In genomic region chr10:128557149-128557548, GRCh38 we compare ENCODE assay signal across 21 cellular contexts.
A peak's percentile ranks its signal among the peaks of the same experiment; 100 is the strongest.
DNase-seq lines count a peak whose midpoint lies in the region; ATAC-seq, FAIRE-seq and TF ChIP-seq lines count a peak whose summit lies in the region.
"Had no signal": no experiment of that assay in that cellular context is flagged by ENCODE, and none has a peak within 500 bp of the region (broad histone marks: within the 10 kb centered on the region; RNA-seq: fewer than 3 reads in every experiment).

No MANE protein-coding gene starts in this region.

- H3K27me3 ChIP-seq in MM.1S (replicated peaks; ENCODE audit: insufficient read depth, low read length) (no peaks in the 10 kb centered on the region), H1 (replicated peaks in 1 of 4; ENCODE audit: control insufficient read depth in 3 of 4, extremely low read depth in 1 of 4, insufficient read depth in 3 of 4, low read length in 3 of 4) (no peaks in the 10 kb centered on the region), H7 (ENCODE audit: control insufficient read depth, insufficient read depth, low read length) (no peaks in the 10 kb centered on the region)
- H3K27me3 ChIP-seq: BLaER1 had no signal

- no peaks in the 10 kb centered on the region; the same call in 1 of the 2 replicates for H3K23me2 ChIP-seq in H1 (ENCODE audit: low read depth, low read length)

- H2BK120ac ChIP-seq in H1 (replicated peaks; ENCODE audit: low read depth, low read length), result no peak overlapping the region

- H3K23ac ChIP-seq in H1 (ENCODE audit: insufficient read length), result no peak overlapping the region

- H3K9me3 ChIP-seq in MM.1S (replicated peaks; ENCODE audit: insufficient read depth, low read length) (no peaks in the 10 kb centered on the region), H1 (ENCODE audit: insufficient read depth in 2 of 2, low read depth in 1 of 2, low read length in 1 of 2) (peaks cover 11 to 21% of the 10 kb centered on the region in 2 experiments)
- H3K9me3 ChIP-seq: A549 had no signal

- H4K91ac ChIP-seq in H1 (replicated peaks; ENCODE audit: insufficient read length, low read length), result no peak overlapping the region

- POLR2A ChIA-PET in H1 (lab: Charles Lee; ENCODE audit: partially characterized antibody), result no interaction called here

- no peak overlapping the region for H3K56ac ChIP-seq in H1 (replicated peaks; ENCODE audit: insufficient read length, low read depth, low read length)

- H3K9me2 ChIP-seq in MM.1S (replicated peaks; ENCODE audit: insufficient read depth, low read length), result no peaks in the 10 kb centered on the region

- peak in 1 of 2 experiments; percentile 22; a peak in 1 of 4 replicates for TF ChIP-seq RAD21 in H1 (IDR thresholded peaks at IDR 0.05 in 1 of 2, conservative IDR thresholded peaks at IDR 0.05 in 1 of 2; ENCODE audit: low read depth in 2 of 2, low read length in 2 of 2)

- no peak overlapping the region for H3K9ac ChIP-seq in MM.1S (ENCODE audit: low read length)
- H3K9ac ChIP-seq in H1 (replicated peaks in 1 of 4; ENCODE audit: extremely low read depth in 1 of 4, low read depth in 3 of 4, low read length in 3 of 4), result no peak overlapping the region
- H3K9ac ChIP-seq: BLaER1 had no signal

- no peak overlapping the region for H3K4ac ChIP-seq in H1 (replicated peaks; ENCODE audit: insufficient read length, low read depth, low read length)

- H3K27me3 Mint-ChIP-seq in neural crest cell (ENCODE audit: low read depth), result no peaks in the 10 kb centered on the region
- H3K27me3 Mint-ChIP-seq: CD4-positive, alpha-beta memory T cell had no signal

- H2BK5ac ChIP-seq in H1 (ENCODE audit: low read depth, low read length), result no peak overlapping the region

- H2BK12ac ChIP-seq in H1 (ENCODE audit: low read depth, low read length), result no peak overlapping the region

- H3K4me2 ChIP-seq in MM.1S (ENCODE audit: low read depth, low read length) (peak overlapping the region; percentile 46; the same call in 1 of the 2 replicates), H1 (ENCODE audit: insufficient read depth in 1 of 2, low read depth in 2 of 2, low read length in 2 of 2) (no peak overlapping the region; a peak in 1 of 4 replicates)
- H3K4me2 ChIP-seq: A549, BLaER1 had no signal

- DNase-seq in NCI-H748 treated with DMSO at 0.1 percent for 48 hours (lab: John Stamatoyannopoulos, UW) (peak; percentile 43), NCI-H748 (lab: John Stamatoyannopoulos, UW; ENCODE audit: unreplicated experiment) (no peak), MM.1S (no peak), H1 (ENCODE audit: low read depth in 1 of 2, low spot score in 2 of 2) (no peak), neural crest cell (ENCODE audit: low read depth, low spot score) (no peak), H7 (no peak)
- DNase-seq in activated CD8-positive, alpha-beta memory T cell treated with anti-CD3 and anti-CD28 coated beads, Interleukin-2, amount 50 U/mL, for 4 hours, result no peak
- DNase-seq: AML-193; CD4-positive, alpha-beta memory T cell; DMS153; DMS79; GDM1; HFFc6 had no signal

- H4K5ac ChIP-seq in H1 (ENCODE audit: insufficient read length, low read depth, low read length), result no peak overlapping the region

- H3K9me3 Mint-ChIP-seq in neural crest cell, result peaks cover 3% of the 10 kb centered on the region

- H3K4me3 ChIP-seq in MM.1S (ENCODE audit: low read length) (no peak overlapping the region), H1 (ENCODE audit: extremely low read depth in 1 of 4, insufficient read depth in 2 of 4, low read depth in 3 of 4, low read length in 4 of 4) (no peak overlapping the region), H7 (ENCODE audit: insufficient read depth, low read depth, low read length) (no peak overlapping the region)
- H3K4me3 ChIP-seq: A549, BLaER1 had no signal

- 71% methylated on average over 11 of the region's 11 CpGs; no CpG with 5 or more reads in 1 of the 2 experiments for WGBS in H1 (ENCODE audit: extremely low coverage in 1 of 2, insufficient coverage in 1 of 2, insufficient read length in 1 of 2, insufficient replicate concordance in 2 of 2, low coverage in 1 of 2, low lambda C conversion rate in 2 of 2, missing lambda C conversion rate in 1 of 2), 2 experiments

- H2BK15ac ChIP-seq in H1 (ENCODE audit: low read length), result no peak overlapping the region

- H3K4me1 ChIP-seq in MM.1S (ENCODE audit: low read length) (no peaks in the 10 kb centered on the region), H1 (replicated peaks in 1 of 4; ENCODE audit: control insufficient read depth in 3 of 4, insufficient read depth in 4 of 4, low read length in 3 of 4) (peaks cover 0 to 3% (median 2%) of the 10 kb centered on the region in 4 experiments; a peak in 2 of 7 replicates)
- H3K4me1 ChIP-seq: A549, BLaER1 had no signal

- no peaks in the 10 kb centered on the region for H3K36me3 Mint-ChIP-seq in neural crest cell (ENCODE audit: low read depth)
- H3K36me3 Mint-ChIP-seq: CD14-positive monocyte; CD4-positive, alpha-beta memory T cell; IgD-negative memory B cell had no signal

- H2AFZ ChIP-seq in MM.1S (ENCODE audit: low read length), result no peak overlapping the region
- H2AFZ ChIP-seq in H1 (ENCODE audit: low read length), result no peak overlapping the region

- no peak overlapping the region for H4K8ac ChIP-seq in H1 (ENCODE audit: extremely low read depth, insufficient read depth, low read length)

- no peak overlapping the region for H2AK5ac ChIP-seq in H1 (ENCODE audit: low read depth, low read length)

- no peak for TF ChIP-seq EP300 in H1 (IDR thresholded peaks at IDR 0.05; ENCODE audit: borderline replicate concordance in 1 of 2, low read depth in 2 of 2, low read length in 2 of 2)

- H4K20me1 ChIP-seq in MM.1S (ENCODE audit: insufficient read depth, low read length), result no peaks in the 10 kb centered on the region
- no peaks in the 10 kb centered on the region for H4K20me1 ChIP-seq in H1 (replicated peaks in 1 of 2; ENCODE audit: control insufficient read depth in 1 of 2, insufficient read depth in 2 of 2, low read length in 2 of 2)
- H4K20me1 ChIP-seq: BLaER1 had no signal

- TF ChIP-seq CTCF in MM.1S (IDR thresholded peaks at IDR 0.05; ENCODE audit: low read length) (no peak), H1 (IDR thresholded peaks at IDR 0.05; ENCODE audit: control extremely low read depth in 1 of 3, insufficient read depth in 1 of 3, low read depth in 1 of 3, low read length in 3 of 3) (peak in 2 of 3 experiments; percentile 2 to 30; a peak in 2 of 4 replicates), neural crest cell (conservative IDR thresholded peaks at IDR 0.05) (no peak)

- ATAC-seq in HG03354 (IDR thresholded peaks at IDR 0.05; ENCODE audit: poor library complexity, severe bottlenecking, unreplicated experiment), result no peak
- ATAC-seq: A549, HCT116, HepG2 had no signal

- peaks cover 4% of the 10 kb centered on the region for H3K4me1 Mint-ChIP-seq in neural crest cell
- H3K4me1 Mint-ChIP-seq: CD14-positive monocyte; CD4-positive, alpha-beta memory T cell; IgD-negative memory B cell had no signal

- H3K27ac Mint-ChIP-seq in neural crest cell (ENCODE audit: unreplicated experiment), result peak overlapping the region; percentile 13
- H3K27ac Mint-ChIP-seq: CD14-positive monocyte, HFFc6, IgD-negative memory B cell had no signal

- H3K36me3 ChIP-seq in MM.1S (replicated peaks; ENCODE audit: insufficient read depth, low read length) (no peaks in the 10 kb centered on the region), H1 (ENCODE audit: control insufficient read depth in 2 of 4, insufficient read depth in 4 of 4, low read length in 3 of 4) (no peaks in the 10 kb centered on the region; a peak in 1 of 8 replicates), H7 (replicated peaks; ENCODE audit: control insufficient read depth, insufficient read depth, low read length) (no peaks in the 10 kb centered on the region)
- H3K36me3 ChIP-seq: BLaER1 had no signal

- no peak for FAIRE-seq in H1 (lab: Jason Lieb, UNC)
- FAIRE-seq: A549, HepG2 had no signal

- no peaks in the 10 kb centered on the region for H3K79me2 ChIP-seq in MM.1S (ENCODE audit: low read length)
- H3K79me2 ChIP-seq in H1 (ENCODE audit: control insufficient read depth in 1 of 2, insufficient read depth in 2 of 2, low read length in 2 of 2), result no peaks in the 10 kb centered on the region

- no peak overlapping the region for H2BK20ac ChIP-seq in H1 (ENCODE audit: low read length)

- CTCF ChIA-PET in H1 (lab: Charles Lee; ENCODE audit: partially characterized antibody), result interaction anchor here (0.9 to 3.9 kb wide), 6 partner anchors 8 to 289 kb away, joined by 3 to 18 read pairs (median 4); no protein-coding TSS in a partner anchor

- no peak overlapping the region for H3K14ac ChIP-seq in H1 (ENCODE audit: insufficient read length)

- H3K4me3 Mint-ChIP-seq in neural crest cell, result no peak overlapping the region
- H3K4me3 Mint-ChIP-seq: CD14-positive monocyte; CD4-positive, alpha-beta memory T cell; HFFc6; IgD-negative memory B cell had no signal

- H3K27ac ChIP-seq in MM.1S (ENCODE audit: low read length) (no peak overlapping the region), H1 (ENCODE audit: low read depth, low read length) (no peak overlapping the region)
- H3K27ac ChIP-seq: 22Rv1, A549, BLaER1 had no signal

- H3F3A ChIP-seq in MM.1S (ENCODE audit: insufficient read depth, low read length), result no peaks in the 10 kb centered on the region

- no peak overlapping the region for H3K18ac ChIP-seq in H1 (ENCODE audit: extremely low read depth, low read length)

- TF ChIP-seq POLR2A in H1 (IDR thresholded peaks at IDR 0.05; ENCODE audit: control extremely low read depth in 1 of 2, low read depth in 2 of 2, low read length in 2 of 2), result no peak

- no peaks in the 10 kb centered on the region for H3K79me1 ChIP-seq in H1 (ENCODE audit: low read depth, low read length)

Comparison
In these comparisons a context has a peak if more than half of its experiments do, and no peak if none do; other contexts are left out.
1. CTCF ChIP-seq: peak in H1 (2 of 3); none in MM.1S (single experiment) and neural crest cell (single experiment).